8 cellular contexts compared by ENCODE assay signal in the genomic region with DNA sequence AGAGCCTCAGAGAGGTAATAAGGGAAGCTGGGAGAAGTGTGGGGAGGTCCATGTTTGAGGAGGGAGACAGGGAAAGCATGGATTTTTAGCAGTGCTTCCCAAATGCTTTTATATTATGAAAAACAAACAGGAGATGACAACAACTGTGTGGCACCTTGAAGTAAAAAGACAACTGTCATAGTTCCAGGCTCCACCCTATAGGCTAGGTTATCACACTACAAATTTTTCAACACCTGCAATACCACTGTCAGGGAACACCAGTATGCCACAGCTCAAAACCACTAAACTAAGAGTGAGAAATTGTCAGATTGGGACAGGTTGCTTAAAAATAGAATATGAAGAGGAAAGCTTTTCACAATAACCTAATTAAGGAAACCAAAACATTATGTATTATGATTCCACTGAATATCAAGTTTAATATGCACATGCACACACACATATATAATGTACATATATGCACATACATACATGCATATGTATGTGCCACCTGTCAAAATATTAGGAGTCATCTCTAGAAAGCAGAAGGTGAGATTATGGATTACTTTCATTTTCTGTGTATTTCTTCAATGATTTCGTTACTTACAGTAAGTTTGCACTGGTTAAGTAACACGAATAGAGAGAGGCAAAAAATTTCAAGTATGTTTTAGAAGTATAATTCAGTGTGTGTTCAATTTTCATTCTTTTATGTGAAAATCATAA.
A peak's percentile ranks its signal among the peaks of the same experiment; 100 is the strongest.
DNase-seq lines count a peak whose midpoint lies in the region; ATAC-seq and TF ChIP-seq lines count a peak whose summit lies in the region.

No MANE protein-coding gene starts in this region.

- H3K4me1 ChIP-seq in mucosa of descending colon (ENCODE audit: low read depth), result no peaks in the 10 kb centered on the region

- H3K9me3 ChIP-seq in mucosa of descending colon, result no peaks in the 10 kb centered on the region

- H3K4me3 ChIP-seq in mucosa of descending colon, result no peak overlapping the region

- no peak for TF ChIP-seq CTCF in mucosa of descending colon (IDR thresholded peaks at IDR 0.05)

- peak; percentile 86 for ATAC-seq in GM18520 (IDR thresholded peaks at IDR 0.05; ENCODE audit: unreplicated experiment)
- peak; percentile 90 for ATAC-seq in GM21737 (IDR thresholded peaks at IDR 0.05; ENCODE audit: unreplicated experiment)
- peak; percentile 98 for ATAC-seq in HG03575 (IDR thresholded peaks at IDR 0.05; ENCODE audit: extremely low read depth, insufficient number of reproducible peaks, low FRiP score, unreplicated experiment)
- peak; percentile 34 for ATAC-seq in mucosa of descending colon

- H3K36me3 ChIP-seq in mucosa of descending colon (ENCODE audit: low read depth), result no peaks in the 10 kb centered on the region

- intact Hi-C loops in mucosa of descending colon (cut with DNase I, micrococcal nuclease), result no loop called here

- no peak for DNase-seq in mucosa of descending colon
- no peak for DNase-seq in NCI-H345 (lab: John Stamatoyannopoulos, UW)
- no peak for DNase-seq in SHP77 (lab: John Stamatoyannopoulos, UW)
- DNase-seq in NCI-H1694 (lab: John Stamatoyannopoulos, UW), result no peak
- DNase-seq in SKM-1 (lab: John Stamatoyannopoulos, UW; ENCODE audit: unreplicated experiment), result no peak

Comparison
In these comparisons a context has a peak if more than half of its experiments do, and no peak if none do; other contexts are left out.
1. ATAC-seq: peak in every context shown above with its lines; median percentile 98 in HG03575; 90 in GM21737; 86 in GM18520; 34 in mucosa of descending colon.